ENCODE assay signal across 1 cellular context in the genomic region with DNA sequence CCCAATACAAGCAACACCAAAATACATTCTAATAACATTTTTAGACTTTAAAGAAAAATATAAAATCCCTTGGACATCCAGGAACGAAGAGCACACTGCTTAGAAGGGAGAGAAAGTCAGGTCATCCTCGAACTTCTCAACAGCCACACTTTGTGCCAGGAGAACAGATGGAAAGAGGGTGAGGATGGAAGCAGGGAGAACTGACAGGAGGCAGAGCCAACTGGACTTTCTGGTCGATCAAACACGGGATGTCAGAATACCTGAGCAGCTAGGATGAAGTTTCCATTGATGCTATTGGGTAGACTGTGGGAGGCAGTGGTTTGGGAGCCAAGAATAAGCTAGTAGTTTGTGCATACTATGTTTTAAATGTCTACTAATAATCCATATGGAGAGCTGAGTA.
TF ChIP-seq lines count a peak whose summit lies in the region.

No MANE protein-coding gene starts in this region.

TF ChIP-seq in K562, 482 proteins besides CTCF, POLR2A, EP300 and RAD21:
- no peak for TF ChIP-seq SAFB2 (IDR thresholded peaks at IDR 0.05; ENCODE audit: borderline replicate concordance, low read depth, low read length, severe bottlenecking)
- no peak for TF ChIP-seq NRF1 (conservative IDR thresholded peaks at IDR 0.05 in 1 of 2, IDR thresholded peaks at IDR 0.05 in 1 of 2)
